In the genomic region with DNA sequence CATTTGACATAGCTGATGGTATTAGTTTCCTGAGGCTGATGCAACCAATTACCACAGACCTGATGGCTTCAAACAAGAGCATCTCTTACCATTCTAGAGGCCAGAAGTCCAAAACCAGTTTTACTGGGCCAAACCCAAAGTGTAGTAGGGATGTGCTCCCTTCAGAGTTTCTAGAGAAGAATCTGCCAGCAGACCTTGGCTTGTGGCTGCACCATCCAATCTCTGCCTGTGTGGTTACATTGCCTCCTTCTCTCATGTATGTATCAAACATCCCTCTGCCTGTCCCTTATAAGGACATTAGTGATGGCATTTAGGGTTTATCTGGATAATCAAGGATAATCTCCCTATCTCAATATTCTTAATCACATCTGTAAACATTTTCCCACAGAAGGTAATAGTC, we compare ENCODE assay signal across 2 cellular contexts.
TF ChIP-seq lines count a peak whose summit lies in the region.

No MANE protein-coding gene starts in this region.

TF ChIP-seq in HepG2, 621 proteins besides CTCF, POLR2A, EP300 and RAD21 (continues in another document):
- TF ChIP-seq NCOA5 (CRISPR knock-in tag; IDR thresholded peaks at IDR 0.05) (no peak), ZNF224 (CRISPR knock-in tag; IDR thresholded peaks at IDR 0.05) (no peak), ZNF383 (CRISPR knock-in tag; IDR thresholded peaks at IDR 0.05; ENCODE audit: borderline replicate concordance) (no peak), RBM39 (IDR thresholded peaks at IDR 0.05; ENCODE audit: low read depth, low read length, poor library complexity, severe bottlenecking) (no peak), ZNF749 (CRISPR knock-in tag; IDR thresholded peaks at IDR 0.05; ENCODE audit: borderline replicate concordance) (no peak), PCBP1 (IDR thresholded peaks at IDR 0.05; ENCODE audit: borderline replicate concordance, low read depth, low read length) (no peak), ZZZ3 (CRISPR knock-in tag; IDR thresholded peaks at IDR 0.05; ENCODE audit: borderline replicate concordance) (no peak)
- TF ChIP-seq, protein P1, sequence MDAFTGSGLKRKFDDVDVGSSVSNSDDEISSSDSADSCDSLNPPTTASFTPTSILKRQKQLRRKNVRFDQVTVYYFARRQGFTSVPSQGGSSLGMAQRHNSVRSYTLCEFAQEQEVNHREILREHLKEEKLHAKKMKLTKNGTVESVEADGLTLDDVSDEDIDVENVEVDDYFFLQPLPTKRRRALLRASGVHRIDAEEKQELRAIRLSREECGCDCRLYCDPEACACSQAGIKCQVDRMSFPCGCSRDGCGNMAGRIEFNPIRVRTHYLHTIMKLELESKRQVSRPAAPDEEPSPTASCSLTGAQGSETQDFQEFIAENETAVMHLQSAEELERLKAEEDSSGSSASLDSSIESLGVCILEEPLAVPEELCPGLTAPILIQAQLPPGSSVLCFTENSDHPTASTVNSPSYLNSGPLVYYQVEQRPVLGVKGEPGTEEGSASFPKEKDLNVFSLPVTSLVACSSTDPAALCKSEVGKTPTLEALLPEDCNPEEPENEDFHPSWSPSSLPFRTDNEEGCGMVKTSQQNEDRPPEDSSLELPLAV (CRISPR knock-in tag; conservative IDR thresholded peaks at IDR 0.05; ENCODE audit: low read depth), result no peak
- TF ChIP-seq, protein P2, sequence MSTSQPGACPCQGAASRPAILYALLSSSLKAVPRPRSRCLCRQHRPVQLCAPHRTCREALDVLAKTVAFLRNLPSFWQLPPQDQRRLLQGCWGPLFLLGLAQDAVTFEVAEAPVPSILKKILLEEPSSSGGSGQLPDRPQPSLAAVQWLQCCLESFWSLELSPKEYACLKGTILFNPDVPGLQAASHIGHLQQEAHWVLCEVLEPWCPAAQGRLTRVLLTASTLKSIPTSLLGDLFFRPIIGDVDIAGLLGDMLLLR (CRISPR knock-in tag; IDR thresholded peaks at IDR 0.05), result no peak
- TF ChIP-seq, protein P3, sequence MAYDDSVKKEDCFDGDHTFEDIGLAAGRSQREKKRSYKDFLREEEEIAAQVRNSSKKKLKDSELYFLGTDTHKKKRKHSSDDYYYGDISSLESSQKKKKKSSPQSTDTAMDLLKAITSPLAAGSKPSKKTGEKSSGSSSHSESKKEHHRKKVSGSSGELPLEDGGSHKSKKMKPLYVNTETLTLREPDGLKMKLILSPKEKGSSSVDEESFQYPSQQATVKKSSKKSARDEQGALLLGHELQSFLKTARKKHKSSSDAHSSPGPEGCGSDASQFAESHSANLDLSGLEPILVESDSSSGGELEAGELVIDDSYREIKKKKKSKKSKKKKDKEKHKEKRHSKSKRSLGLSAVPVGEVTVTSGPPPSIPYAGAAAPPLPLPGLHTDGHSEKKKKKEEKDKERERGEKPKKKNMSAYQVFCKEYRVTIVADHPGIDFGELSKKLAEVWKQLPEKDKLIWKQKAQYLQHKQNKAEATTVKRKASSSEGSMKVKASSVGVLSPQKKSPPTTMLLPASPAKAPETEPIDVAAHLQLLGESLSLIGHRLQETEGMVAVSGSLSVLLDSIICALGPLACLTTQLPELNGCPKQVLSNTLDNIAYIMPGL (CRISPR knock-in tag; IDR thresholded peaks at IDR 0.05; ENCODE audit: borderline replicate concordance in 1 of 2, low read depth in 1 of 2), result no peak
- TF ChIP-seq, protein P4, sequence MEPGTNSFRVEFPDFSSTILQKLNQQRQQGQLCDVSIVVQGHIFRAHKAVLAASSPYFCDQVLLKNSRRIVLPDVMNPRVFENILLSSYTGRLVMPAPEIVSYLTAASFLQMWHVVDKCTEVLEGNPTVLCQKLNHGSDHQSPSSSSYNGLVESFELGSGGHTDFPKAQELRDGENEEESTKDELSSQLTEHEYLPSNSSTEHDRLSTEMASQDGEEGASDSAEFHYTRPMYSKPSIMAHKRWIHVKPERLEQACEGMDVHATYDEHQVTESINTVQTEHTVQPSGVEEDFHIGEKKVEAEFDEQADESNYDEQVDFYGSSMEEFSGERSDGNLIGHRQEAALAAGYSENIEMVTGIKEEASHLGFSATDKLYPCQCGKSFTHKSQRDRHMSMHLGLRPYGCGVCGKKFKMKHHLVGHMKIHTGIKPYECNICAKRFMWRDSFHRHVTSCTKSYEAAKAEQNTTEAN (CRISPR knock-in tag; conservative IDR thresholded peaks at IDR 0.05), result no peak
- TF ChIP-seq, protein P5, sequence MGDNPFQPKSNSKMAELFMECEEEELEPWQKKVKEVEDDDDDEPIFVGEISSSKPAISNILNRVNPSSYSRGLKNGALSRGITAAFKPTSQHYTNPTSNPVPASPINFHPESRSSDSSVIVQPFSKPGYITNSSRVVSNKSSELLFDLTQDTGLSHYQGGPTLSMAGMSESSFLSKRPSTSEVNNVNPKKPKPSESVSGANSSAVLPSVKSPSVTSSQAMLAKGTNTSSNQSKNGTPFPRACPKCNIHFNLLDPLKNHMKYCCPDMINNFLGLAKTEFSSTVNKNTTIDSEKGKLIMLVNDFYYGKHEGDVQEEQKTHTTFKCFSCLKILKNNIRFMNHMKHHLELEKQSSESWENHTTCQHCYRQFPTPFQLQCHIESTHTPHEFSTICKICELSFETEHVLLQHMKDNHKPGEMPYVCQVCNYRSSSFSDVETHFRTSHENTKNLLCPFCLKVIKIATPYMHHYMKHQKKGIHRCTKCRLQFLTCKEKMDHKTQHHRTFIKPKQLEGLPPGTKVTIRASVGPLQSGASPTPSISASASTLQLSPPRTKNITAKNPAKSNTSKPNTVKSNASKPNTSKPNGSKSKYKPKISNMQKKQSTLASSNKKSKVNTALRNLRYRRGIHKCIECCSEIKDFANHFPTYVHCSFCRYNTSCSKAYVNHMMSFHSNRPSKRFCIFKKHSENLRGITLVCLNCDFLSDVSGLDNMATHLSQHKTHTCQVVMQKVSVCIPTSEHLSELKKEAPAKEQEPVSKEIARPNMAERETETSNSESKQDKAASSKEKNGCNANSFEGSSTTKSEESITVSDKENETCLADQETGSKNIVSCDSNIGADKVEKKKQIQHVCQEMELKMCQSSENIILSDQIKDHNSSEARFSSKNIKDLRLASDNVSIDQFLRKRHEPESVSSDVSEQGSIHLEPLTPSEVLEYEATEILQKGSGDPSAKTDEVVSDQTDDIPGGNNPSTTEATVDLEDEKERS (CRISPR knock-in tag; IDR thresholded peaks at IDR 0.05), result 0 out of 2 replicates have a peak, but pooled peaks have one; percentile 55
- TF ChIP-seq, protein P6, sequence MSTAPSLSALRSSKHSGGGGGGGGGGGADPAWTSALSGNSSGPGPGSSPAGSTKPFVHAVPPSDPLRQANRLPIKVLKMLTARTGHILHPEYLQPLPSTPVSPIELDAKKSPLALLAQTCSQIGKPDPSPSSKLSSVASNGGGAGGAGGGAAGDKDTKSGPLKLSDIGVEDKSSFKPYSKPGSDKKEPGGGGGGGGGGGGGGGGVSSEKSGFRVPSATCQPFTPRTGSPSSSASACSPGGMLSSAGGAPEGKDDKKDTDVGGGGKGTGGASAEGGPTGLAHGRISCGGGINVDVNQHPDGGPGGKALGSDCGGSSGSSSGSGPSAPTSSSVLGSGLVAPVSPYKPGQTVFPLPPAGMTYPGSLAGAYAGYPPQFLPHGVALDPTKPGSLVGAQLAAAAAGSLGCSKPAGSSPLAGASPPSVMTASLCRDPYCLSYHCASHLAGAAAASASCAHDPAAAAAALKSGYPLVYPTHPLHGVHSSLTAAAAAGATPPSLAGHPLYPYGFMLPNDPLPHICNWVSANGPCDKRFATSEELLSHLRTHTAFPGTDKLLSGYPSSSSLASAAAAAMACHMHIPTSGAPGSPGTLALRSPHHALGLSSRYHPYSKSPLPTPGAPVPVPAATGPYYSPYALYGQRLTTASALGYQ (CRISPR knock-in tag; IDR thresholded peaks at IDR 0.05), result no peak

TF ChIP-seq in K562, 482 proteins besides CTCF, POLR2A, EP300 and RAD21:
- TF ChIP-seq, protein P7, sequence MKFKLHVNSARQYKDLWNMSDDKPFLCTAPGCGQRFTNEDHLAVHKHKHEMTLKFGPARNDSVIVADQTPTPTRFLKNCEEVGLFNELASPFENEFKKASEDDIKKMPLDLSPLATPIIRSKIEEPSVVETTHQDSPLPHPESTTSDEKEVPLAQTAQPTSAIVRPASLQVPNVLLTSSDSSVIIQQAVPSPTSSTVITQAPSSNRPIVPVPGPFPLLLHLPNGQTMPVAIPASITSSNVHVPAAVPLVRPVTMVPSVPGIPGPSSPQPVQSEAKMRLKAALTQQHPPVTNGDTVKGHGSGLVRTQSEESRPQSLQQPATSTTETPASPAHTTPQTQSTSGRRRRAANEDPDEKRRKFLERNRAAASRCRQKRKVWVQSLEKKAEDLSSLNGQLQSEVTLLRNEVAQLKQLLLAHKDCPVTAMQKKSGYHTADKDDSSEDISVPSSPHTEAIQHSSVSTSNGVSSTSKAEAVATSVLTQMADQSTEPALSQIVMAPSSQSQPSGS (CRISPR knock-in tag; IDR thresholded peaks at IDR 0.05), result no peak
- peak; percentile 52 for TF ChIP-seq RBM25 (IDR thresholded peaks at IDR 0.05; ENCODE audit: low read depth, low read length, severe bottlenecking)
